Comparison of ENCODE assay signal across 23 cellular contexts in genomic region chr4:21991537-21991936, GRCh38. TPM values are rescaled to one million over a fixed set of nuclear protein-coding genes. Genes with fewer than 3 reads are reported as not detected.
"Had no signal": no experiment of that assay in that cellular context is flagged by ENCODE, and none has a peak within 500 bp of the region (broad histone marks: within the 10 kb centered on the region; RNA-seq: fewer than 3 reads in every experiment).

No MANE protein-coding gene starts in this region.

- H3K27me3 ChIP-seq: MG63 had no signal

- H3K27ac ChIP-seq: RWPE1 had no signal

- DNase-seq: Karpas-422, KG1, NCI-H1092, NCI-H1105 treated with DMSO at 0.1 percent for 48 hours, NCI-H1417 treated with DMSO at 0.1 percent for 48 hours, NCI-H146, NCI-H1694 treated with DMSO at 0.1 percent for 48 hours, NCI-H1930, NCI-H2081, NCI-H2107, NCI-H2227 treated with DMSO at 0.1 percent for 48 hours, NCI-H446, NCI-H510A, NCI-H524 treated with DMSO at 0.1 percent for 48 hours, NCI-H69, NCI-H774, SHP77, SW 1271 had no signal

- H3K9me3 ChIP-seq: MG63 had no signal

- H3K36me3 ChIP-seq: MG63 had no signal

- ATAC-seq: HepG2, Panc1 had no signal

- H3K4me3 ChIP-seq: MG63 had no signal

RNA-seq across cellular contexts. Expression of gene KCNIP4, which starts 43.0 kb away (rescaled TPM):
- polyA plus RNA-seq: IMR-90 had no signal
